ENCODE assay signal across 6 cellular contexts in genomic region chr14:22887260-22887989, GRCh38. TPM values are rescaled to one million over a fixed set of nuclear protein-coding genes. Genes with fewer than 3 reads are reported as not detected.
A peak's percentile ranks its signal among the peaks of the same experiment; 100 is the strongest.
DNase-seq lines count a peak whose midpoint lies in the region; ATAC-seq and TF ChIP-seq lines count a peak whose summit lies in the region.

No MANE protein-coding gene starts in this region.

- peak overlapping the region; percentile 94 for H3K4me2 ChIP-seq in DOHH2 (ENCODE audit: low read length)

- no peak for TF ChIP-seq CTCF in DOHH2 (IDR thresholded peaks at IDR 0.05; ENCODE audit: low read depth, low read length, poor library complexity, severe bottlenecking)
- TF ChIP-seq CTCF in brain microvascular endothelial cell (IDR thresholded peaks at IDR 0.05; ENCODE audit: low read depth, low read length, missing control alignments), result no peak

- peaks cover 34% of the 10 kb centered on the region for H3F3A ChIP-seq in DOHH2 (ENCODE audit: control insufficient read depth, insufficient read depth)

- H3K9me3 ChIP-seq in DOHH2 (ENCODE audit: control insufficient read depth, insufficient read depth, low read length), result no peaks in the 10 kb centered on the region
- H3K9me3 ChIP-seq in mononuclear cell (ENCODE audit: low read depth, low read length), result no peaks in the 10 kb centered on the region

- ATAC-seq in HG02678 (IDR thresholded peaks at IDR 0.05; ENCODE audit: unreplicated experiment), result peak; percentile 36

- peaks cover 81% of the 10 kb centered on the region for H3K4me1 ChIP-seq in DOHH2 (ENCODE audit: control insufficient read depth, low read length)
- H3K4me1 ChIP-seq in mononuclear cell (ENCODE audit: insufficient read depth, low read length), result peaks cover 44% of the 10 kb centered on the region

- no peaks in the 10 kb centered on the region for H4K20me1 ChIP-seq in DOHH2 (ENCODE audit: control insufficient read depth, insufficient read depth, low read depth, low read length)

- H3K4me3 ChIP-seq in DOHH2 (ENCODE audit: low read length), result peak overlapping the region; percentile 75
- peak overlapping the region; percentile 59 for H3K4me3 ChIP-seq in brain microvascular endothelial cell (ENCODE audit: low read depth, low read length)
- peak overlapping the region; percentile 45 for H3K4me3 ChIP-seq in mononuclear cell (ENCODE audit: low read length)

- in situ Hi-C loops in brain microvascular endothelial cell (cut with HindIII; ENCODE audit: low pct_ligation_motif_present, low sequenced_read_pairs), result no loop called here

- H3K9me2 ChIP-seq in DOHH2 (replicated peaks; ENCODE audit: control insufficient read depth, low read length), result no peaks in the 10 kb centered on the region

- H3K79me2 ChIP-seq in DOHH2 (ENCODE audit: control insufficient read depth, low read length), result no peaks in the 10 kb centered on the region

- 0 out of 2 replicates have a peak, but pooled peaks cover 2% of the 10 kb centered on the region for H3K36me3 ChIP-seq in DOHH2 (ENCODE audit: control insufficient read depth, low read length)
- H3K36me3 ChIP-seq in brain microvascular endothelial cell (replicated peaks), result no peaks in the 10 kb centered on the region

- DNase-seq in NCI-H510A treated with DMSO at 0.1 percent for 48 hours (lab: John Stamatoyannopoulos, UW) (peak; percentile 95), brain microvascular endothelial cell (peak; percentile 62), D341Med (ENCODE audit: low spot score) (no peak)

- H3K27ac ChIP-seq in DOHH2 (ENCODE audit: low read depth, low read length) (peak overlapping the region; percentile 96), brain microvascular endothelial cell (peak overlapping the region; percentile 14)

- H3K27me3 ChIP-seq in DOHH2 (ENCODE audit: control insufficient read depth, low read length) (no peaks in the 10 kb centered on the region), brain microvascular endothelial cell (replicated peaks) (no peaks in the 10 kb centered on the region), mononuclear cell (ENCODE audit: insufficient read depth, low read length) (no peaks in the 10 kb centered on the region)

RNA-seq across cellular contexts. Expression of gene REM2, which starts 4.4 kb away (rescaled TPM):
- total RNA-seq in mononuclear cell, result 2.1 TPM

RNA-seq across cellular contexts. Expression of gene LRP10, which starts 15.9 kb away (rescaled TPM):
- 46.7 TPM for total RNA-seq in mononuclear cell

RNA-seq across cellular contexts. Expression of gene RBM23, which starts 31.5 kb away (rescaled TPM):
- 122 TPM for total RNA-seq in mononuclear cell

RNA-seq across cellular contexts. Expression of gene PRMT5, which starts 41.8 kb away (rescaled TPM):
- total RNA-seq in mononuclear cell, result 8.2 TPM

RNA-seq across cellular contexts. Expression of gene MMP14, which starts 51.0 kb away (rescaled TPM):
- total RNA-seq in mononuclear cell, result 2.9 TPM
